In the genomic region with DNA sequence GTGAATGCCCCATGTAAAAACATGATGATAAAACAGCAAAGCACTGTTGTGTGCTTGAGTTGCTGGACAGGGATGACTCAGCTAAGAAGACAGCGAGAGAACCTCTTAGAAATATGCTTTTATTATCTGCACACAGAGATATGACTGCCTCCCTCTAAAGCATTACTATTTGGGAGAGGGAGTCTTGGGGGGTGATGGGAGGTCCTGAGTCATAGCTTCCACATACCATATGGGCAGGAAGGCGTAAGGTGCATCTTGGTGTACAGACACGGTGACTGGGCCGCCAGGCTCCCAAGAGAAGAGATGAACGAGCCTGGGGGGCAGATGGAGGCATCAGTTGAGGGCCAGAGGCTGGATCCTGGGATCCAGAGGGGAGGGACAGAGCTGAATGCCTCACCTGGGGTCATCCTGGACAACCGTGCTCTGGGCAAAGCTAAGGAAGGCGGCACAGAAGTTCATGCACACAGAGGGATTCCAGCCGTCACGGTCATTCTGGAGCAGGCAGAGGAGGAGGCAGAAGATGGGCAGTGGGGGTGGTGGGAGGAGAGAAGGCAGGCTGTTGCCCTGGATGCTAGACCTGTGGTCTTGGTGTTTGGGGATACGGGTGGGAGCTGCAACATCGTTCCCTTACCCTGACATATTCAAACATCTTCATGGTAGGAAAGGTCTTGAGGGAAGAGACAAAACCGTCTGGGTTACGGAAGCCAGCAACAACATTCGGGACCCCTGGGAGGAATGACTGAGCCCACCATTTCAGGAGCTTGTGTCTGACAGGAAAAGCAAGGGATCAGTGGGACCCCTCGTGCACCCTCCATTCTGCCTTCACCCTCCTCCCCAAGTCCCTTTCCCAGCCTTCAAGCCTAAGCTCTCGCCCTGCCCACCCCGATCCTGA, we compare ENCODE assay signal across 9 cellular contexts. TPM values are rescaled to one million over a fixed set of nuclear protein-coding genes. Genes with fewer than 3 reads are reported as not detected.
DNase-seq lines count a peak whose midpoint lies in the region; ATAC-seq and TF ChIP-seq lines count a peak whose summit lies in the region.
"Had no signal": no experiment of that assay in that cellular context is flagged by ENCODE, and none has a peak within 500 bp of the region (broad histone marks: within the 10 kb centered on the region; RNA-seq: fewer than 3 reads in every experiment).

No MANE protein-coding gene starts in this region.

- no peak for TF ChIP-seq CTCF in tibial artery (IDR thresholded peaks at IDR 0.05)

- peaks cover 24 to 58% (median 52%) of the 10 kb centered on the region in 3 donors for H3K36me3 ChIP-seq in tibial artery

- H3K27me3 ChIP-seq in tibial artery, result no peaks in the 10 kb centered on the region

- no peak overlapping the region for H3K4me3 ChIP-seq in tibial artery

- intact Hi-C loops in activated T-helper 2 cell treated with anti-CD3 and anti-CD28 coated beads, Interferon-gamma antibody, Interleukin-2, Interleukin-4, amounts not matched to agents 10 μg/mL and 5 μg/mL and 100 μg/mL, durations not matched to agents 14 hours and 24 hours and 36 hours (cut with micrococcal nuclease), result no loop called here
- intact Hi-C loops in tibial artery (cut with DNase I; ENCODE audit: low total_unique reads), result no loop called here

- no peaks in the 10 kb centered on the region for H3K9me3 ChIP-seq in tibial artery

- H3K36me3 Mint-ChIP-seq in activated naive CD4-positive, alpha-beta T cell treated with anti-CD3 and anti-CD28 coated beads, Interleukin-2, amount 50 U/mL, for 24 hours, result peaks cover 11% of the 10 kb centered on the region
- peaks cover 47% of the 10 kb centered on the region for H3K36me3 Mint-ChIP-seq in activated T-helper 2 cell treated with anti-CD3 and anti-CD28 coated beads, Interferon-gamma antibody, Interleukin-2, Interleukin-4, amounts not matched to agents 10 μg/mL and 5 μg/mL and 100 μg/mL, durations not matched to agents 14 hours and 24 hours and 36 hours (ENCODE audit: low read depth)

- no peak for DNase-seq in activated naive CD4-positive, alpha-beta T cell (lab: John Stamatoyannopoulos, UW)
- no peak for DNase-seq in activated T-helper 2 cell treated with anti-CD3 and anti-CD28 coated beads, Interferon-gamma antibody, Interleukin-2, Interleukin-4, amounts not matched to agents 10 μg/mL and 5 μg/mL and 100 μg/mL, durations not matched to agents 14 hours and 24 hours and 36 hours (ENCODE audit: low spot score)
- peak; percentile 68 for DNase-seq in iris pigment epithelial cell (ENCODE audit: low read depth)
- DNase-seq in tibial artery, result no peak
- DNase-seq in mesenteric fat pad (ENCODE audit: low spot score), result no peak
- no peak for DNase-seq in NCI-H526 (lab: John Stamatoyannopoulos, UW)
- DNase-seq: NCI-H1436 treated with DMSO at 0.1 percent for 48 hours had no signal

- H3K27ac ChIP-seq in tibial artery, result peak overlapping the region; percentile 93 to 95

- peak overlapping the region; percentile 92 for H3K27ac Mint-ChIP-seq in activated naive CD4-positive, alpha-beta T cell treated with anti-CD3 and anti-CD28 coated beads, Interleukin-2, amount 50 U/mL, for 24 hours
- H3K27ac Mint-ChIP-seq in activated T-helper 2 cell treated with anti-CD3 and anti-CD28 coated beads, Interferon-gamma antibody, Interleukin-2, Interleukin-4, amounts not matched to agents 10 μg/mL and 5 μg/mL and 100 μg/mL, durations not matched to agents 14 hours and 24 hours and 36 hours, result peak overlapping the region; percentile 99

- H3K9me3 Mint-ChIP-seq in activated naive CD4-positive, alpha-beta T cell treated with anti-CD3 and anti-CD28 coated beads, Interleukin-2, amount 50 U/mL, for 24 hours, result no peaks in the 10 kb centered on the region
- no peaks in the 10 kb centered on the region for H3K9me3 Mint-ChIP-seq in activated T-helper 2 cell treated with anti-CD3 and anti-CD28 coated beads, Interferon-gamma antibody, Interleukin-2, Interleukin-4, amounts not matched to agents 10 μg/mL and 5 μg/mL and 100 μg/mL, durations not matched to agents 14 hours and 24 hours and 36 hours

- no peak for ATAC-seq in HG03442 (IDR thresholded peaks at IDR 0.05; ENCODE audit: unreplicated experiment)

- peaks cover 47% of the 10 kb centered on the region for H3K4me1 Mint-ChIP-seq in activated naive CD4-positive, alpha-beta T cell treated with anti-CD3 and anti-CD28 coated beads, Interleukin-2, amount 50 U/mL, for 24 hours
- peaks cover 28% of the 10 kb centered on the region for H3K4me1 Mint-ChIP-seq in activated T-helper 2 cell treated with anti-CD3 and anti-CD28 coated beads, Interferon-gamma antibody, Interleukin-2, Interleukin-4, amounts not matched to agents 10 μg/mL and 5 μg/mL and 100 μg/mL, durations not matched to agents 14 hours and 24 hours and 36 hours (ENCODE audit: low read depth)

- peak overlapping the region; percentile 74 for H3K4me3 Mint-ChIP-seq in activated naive CD4-positive, alpha-beta T cell treated with anti-CD3 and anti-CD28 coated beads, Interleukin-2, amount 50 U/mL, for 24 hours
- H3K4me3 Mint-ChIP-seq in activated T-helper 2 cell treated with anti-CD3 and anti-CD28 coated beads, Interferon-gamma antibody, Interleukin-2, Interleukin-4, amounts not matched to agents 10 μg/mL and 5 μg/mL and 100 μg/mL, durations not matched to agents 14 hours and 24 hours and 36 hours (ENCODE audit: low read depth), result peak overlapping the region; percentile 70

- H3K4me1 ChIP-seq in tibial artery, result peaks cover 0 to 36% (median 28%) of the 10 kb centered on the region in 4 donors

- no peaks in the 10 kb centered on the region for H3K27me3 Mint-ChIP-seq in activated naive CD4-positive, alpha-beta T cell treated with anti-CD3 and anti-CD28 coated beads, Interleukin-2, amount 50 U/mL, for 24 hours
- H3K27me3 Mint-ChIP-seq in activated T-helper 2 cell treated with anti-CD3 and anti-CD28 coated beads, Interferon-gamma antibody, Interleukin-2, Interleukin-4, amounts not matched to agents 10 μg/mL and 5 μg/mL and 100 μg/mL, durations not matched to agents 14 hours and 24 hours and 36 hours (ENCODE audit: low read depth), result no peaks in the 10 kb centered on the region

RNA-seq across cellular contexts. Expression of gene DXO, which starts 2.0 kb away (rescaled TPM):
- total RNA-seq in activated T-helper 2 cell treated with anti-CD3 and anti-CD28 coated beads, Interferon-gamma antibody, Interleukin-2, Interleukin-4, amounts not matched to agents 10 μg/mL and 5 μg/mL and 100 μg/mL, durations not matched to agents 14 hours and 24 hours and 36 hours, result 15.7 and 16.6 TPM in 2 replicates
- total RNA-seq in mesenteric fat pad, result 17.1 TPM

RNA-seq across cellular contexts. Expression of gene SKIC2, which starts 11.0 kb away (rescaled TPM):
- 93.7 and 99.5 TPM in 2 replicates for total RNA-seq in activated T-helper 2 cell treated with anti-CD3 and anti-CD28 coated beads, Interferon-gamma antibody, Interleukin-2, Interleukin-4, amounts not matched to agents 10 μg/mL and 5 μg/mL and 100 μg/mL, durations not matched to agents 14 hours and 24 hours and 36 hours
- total RNA-seq in mesenteric fat pad, result 52.5 TPM

RNA-seq across cellular contexts. Expression of gene NELFE, which starts 11.2 kb away (rescaled TPM):
- total RNA-seq in activated T-helper 2 cell treated with anti-CD3 and anti-CD28 coated beads, Interferon-gamma antibody, Interleukin-2, Interleukin-4, amounts not matched to agents 10 μg/mL and 5 μg/mL and 100 μg/mL, durations not matched to agents 14 hours and 24 hours and 36 hours, result 81.2 and 82.0 TPM in 2 replicates
- 59.2 TPM for total RNA-seq in mesenteric fat pad

RNA-seq across cellular contexts. Expression of gene C4A, which starts 11.9 kb away (rescaled TPM):
- 2.6 and 3.1 TPM in 2 replicates for total RNA-seq in activated T-helper 2 cell treated with anti-CD3 and anti-CD28 coated beads, Interferon-gamma antibody, Interleukin-2, Interleukin-4, amounts not matched to agents 10 μg/mL and 5 μg/mL and 100 μg/mL, durations not matched to agents 14 hours and 24 hours and 36 hours
- total RNA-seq in mesenteric fat pad, result 36.2 TPM

RNA-seq across cellular contexts. Expression of gene CFB, which starts 24.1 kb away (rescaled TPM):
- 0.16 TPM in 1 of 2 replicates, not detected in the other for total RNA-seq in activated T-helper 2 cell treated with anti-CD3 and anti-CD28 coated beads, Interferon-gamma antibody, Interleukin-2, Interleukin-4, amounts not matched to agents 10 μg/mL and 5 μg/mL and 100 μg/mL, durations not matched to agents 14 hours and 24 hours and 36 hours
- total RNA-seq in mesenteric fat pad, result 38.0 TPM
